ENCODE assay signal across 9 cellular contexts in genomic region chr2:54454922-54455583, GRCh38. TPM values are rescaled to one million over a fixed set of nuclear protein-coding genes. Genes with fewer than 3 reads are reported as not detected.
DNase-seq lines count a peak whose midpoint lies in the region; ATAC-seq, FAIRE-seq and TF ChIP-seq lines count a peak whose summit lies in the region.
"Had no signal": no experiment of that assay in that cellular context is flagged by ENCODE, and none has a peak within 500 bp of the region (broad histone marks: within the 10 kb centered on the region; RNA-seq: fewer than 3 reads in every experiment).

No MANE protein-coding gene starts in this region.

- H3K4me3 ChIP-seq in A549: peak overlapping the region; percentile 90
- H3K4me3 ChIP-seq in HUES64 (ENCODE audit: low read length): peak overlapping the region; percentile 98

- peak overlapping the region; percentile 89 to 96; a peak in 5 of 6 replicates for H3K27ac ChIP-seq in A549
- no peak overlapping the region for H3K27ac ChIP-seq in HUES64 (ENCODE audit: low read depth, low read length)
- H3K27ac ChIP-seq in layer of hippocampus (ENCODE audit: low read depth, low read length): peak overlapping the region; percentile 94

- peak overlapping the region; percentile 84 to 93 (median 89) for H3K4me3 Mint-ChIP-seq in brain

- H3K27ac Mint-ChIP-seq in brain: peak overlapping the region; percentile 85 to 98 (median 95)

- peak overlapping the region; percentile 87 for H3K4me2 ChIP-seq in A549

- CTCF ChIA-PET in A549 (lab: Yijun Ruan, JAX): interaction anchor here (1.0 kb wide), 1 partner anchor 348 kb away, joined by 3 read pairs; no protein-coding TSS in a partner anchor

- H3K36me3 Mint-ChIP-seq in brain: peaks cover 6% of the 10 kb centered on the region

- DNase-seq in A549 (ENCODE audit: low read depth in 1 of 2, low spot score in 1 of 2) (no peak), superior temporal gyrus (ENCODE audit: extremely low spot score) (peak; percentile 74), mucosa of gallbladder (ENCODE audit: low spot score) (no peak)
- no peak for DNase-seq in activated effector memory CD4-positive, alpha-beta T cell treated with Interleukin-2 at 50 U/mL for 16 hours

- POLR2A ChIA-PET in A549 (lab: Yijun Ruan, JAX): interaction anchor here (1.0 kb wide), 2 partner anchors 16 to 77 kb away, joined by 3 to 4 read pairs; no protein-coding TSS in a partner anchor

- no peak for FAIRE-seq in A549 (lab: Jason Lieb, UNC)
- FAIRE-seq: GM18507 had no signal

- WGBS in A549 (ENCODE audit: missing lambda C conversion rate): 75% methylated on average over 22 of the region's 22 CpGs
- 4% methylated on average over 22 of the region's 22 CpGs for WGBS in HUES64

- H3K27me3 ChIP-seq in HUES64 (ENCODE audit: insufficient read depth, low read length) (peaks cover 46% of the 10 kb centered on the region), layer of hippocampus (ENCODE audit: control insufficient read depth, insufficient read depth, low read length) (no peaks in the 10 kb centered on the region)

- ATAC-seq in A549 (no peak), HG02884 (IDR thresholded peaks at IDR 0.05; ENCODE audit: unreplicated experiment) (no peak)

- no peak for TF ChIP-seq RAD21 in A549 (conservative IDR thresholded peaks at IDR 0.05 in 1 of 2, IDR thresholded peaks at IDR 0.05 in 1 of 2)

- H3K36me3 ChIP-seq in HUES64 (ENCODE audit: insufficient read depth, low read length): no peaks in the 10 kb centered on the region

- H3K4me1 ChIP-seq in A549: peaks cover 38% of the 10 kb centered on the region
- H3K4me1 ChIP-seq in HUES64 (ENCODE audit: insufficient read depth, low read length): peaks cover 20% of the 10 kb centered on the region

- peaks cover 12% of the 10 kb centered on the region for H3K27me3 Mint-ChIP-seq in brain

- peak overlapping the region; percentile 75 for H3K9ac ChIP-seq in HUES64 (ENCODE audit: low read depth, low read length)

- no peak for TF ChIP-seq POLR2A in A549 (IDR thresholded peaks at IDR 0.05; ENCODE audit: low read length)

- H3K9me3 Mint-ChIP-seq in brain: no peaks in the 10 kb centered on the region

- H3K9me3 ChIP-seq in A549: no peaks in the 10 kb centered on the region
- no peaks in the 10 kb centered on the region for H3K9me3 ChIP-seq in HUES64 (ENCODE audit: insufficient read depth, low read depth, low read length)

- peaks cover 42% of the 10 kb centered on the region for H3K4me1 Mint-ChIP-seq in brain

- TF ChIP-seq CTCF in A549 (IDR thresholded peaks at IDR 0.05) (no peak), brain (conservative IDR thresholded peaks at IDR 0.05) (no peak)

- no peak for TF ChIP-seq EP300 in A549 (IDR thresholded peaks at IDR 0.05)

TF ChIP-seq in A549, 52 proteins besides CTCF, POLR2A, EP300 and RAD21:
- TF ChIP-seq EHMT2 (IDR thresholded peaks at IDR 0.05; ENCODE audit: low read depth) (no peak), PHF8 (IDR thresholded peaks at IDR 0.05; ENCODE audit: borderline replicate concordance, low read depth) (no peak), JUNB (IDR thresholded peaks at IDR 0.05) (no peak), ESRRA (IDR thresholded peaks at IDR 0.05; ENCODE audit: borderline replicate concordance, low read length) (no peak), CHD2 (IDR thresholded peaks at IDR 0.05; ENCODE audit: low read length, partially characterized antibody) (no peak), HOXB5 (CRISPR knock-in tag; IDR thresholded peaks at IDR 0.05) (no peak), MAZ (IDR thresholded peaks at IDR 0.05; ENCODE audit: borderline replicate concordance, low read depth, low read length) (no peak), HOXA7 (CRISPR knock-in tag; IDR thresholded peaks at IDR 0.05) (no peak), NR3C1 (IDR thresholded peaks at IDR 0.05) (no peak), ZC3H11A (IDR thresholded peaks at IDR 0.05) (no peak), BCL3 (IDR thresholded peaks at IDR 0.05) (no peak), GATA3 (IDR thresholded peaks at IDR 0.05; ENCODE audit: borderline replicate concordance) (no peak), RNF2 (IDR thresholded peaks at IDR 0.05; ENCODE audit: borderline replicate concordance, low read depth) (no peak), USF2 (IDR thresholded peaks at IDR 0.05) (no peak), TP53 (CRISPR knock-in tag; IDR thresholded peaks at IDR 0.05) (no peak), SREBF2 (IDR thresholded peaks at IDR 0.05) (no peak), SMC3 (IDR thresholded peaks at IDR 0.05) (no peak), CBX8 (IDR thresholded peaks at IDR 0.05) (no peak), MAFK (IDR thresholded peaks at IDR 0.05; ENCODE audit: partially characterized antibody) (no peak)
- TF ChIP-seq, protein P1, sequence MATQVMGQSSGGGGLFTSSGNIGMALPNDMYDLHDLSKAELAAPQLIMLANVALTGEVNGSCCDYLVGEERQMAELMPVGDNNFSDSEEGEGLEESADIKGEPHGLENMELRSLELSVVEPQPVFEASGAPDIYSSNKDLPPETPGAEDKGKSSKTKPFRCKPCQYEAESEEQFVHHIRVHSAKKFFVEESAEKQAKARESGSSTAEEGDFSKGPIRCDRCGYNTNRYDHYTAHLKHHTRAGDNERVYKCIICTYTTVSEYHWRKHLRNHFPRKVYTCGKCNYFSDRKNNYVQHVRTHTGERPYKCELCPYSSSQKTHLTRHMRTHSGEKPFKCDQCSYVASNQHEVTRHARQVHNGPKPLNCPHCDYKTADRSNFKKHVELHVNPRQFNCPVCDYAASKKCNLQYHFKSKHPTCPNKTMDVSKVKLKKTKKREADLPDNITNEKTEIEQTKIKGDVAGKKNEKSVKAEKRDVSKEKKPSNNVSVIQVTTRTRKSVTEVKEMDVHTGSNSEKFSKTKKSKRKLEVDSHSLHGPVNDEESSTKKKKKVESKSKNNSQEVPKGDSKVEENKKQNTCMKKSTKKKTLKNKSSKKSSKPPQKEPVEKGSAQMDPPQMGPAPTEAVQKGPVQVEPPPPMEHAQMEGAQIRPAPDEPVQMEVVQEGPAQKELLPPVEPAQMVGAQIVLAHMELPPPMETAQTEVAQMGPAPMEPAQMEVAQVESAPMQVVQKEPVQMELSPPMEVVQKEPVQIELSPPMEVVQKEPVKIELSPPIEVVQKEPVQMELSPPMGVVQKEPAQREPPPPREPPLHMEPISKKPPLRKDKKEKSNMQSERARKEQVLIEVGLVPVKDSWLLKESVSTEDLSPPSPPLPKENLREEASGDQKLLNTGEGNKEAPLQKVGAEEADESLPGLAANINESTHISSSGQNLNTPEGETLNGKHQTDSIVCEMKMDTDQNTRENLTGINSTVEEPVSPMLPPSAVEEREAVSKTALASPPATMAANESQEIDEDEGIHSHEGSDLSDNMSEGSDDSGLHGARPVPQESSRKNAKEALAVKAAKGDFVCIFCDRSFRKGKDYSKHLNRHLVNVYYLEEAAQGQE (IDR thresholded peaks at IDR 0.05): no peak

RNA-seq across cellular contexts. Expression of gene SPTBN1, which starts 1.1 kb away (rescaled TPM):
- 126 and 201 TPM in 2 replicates for polyA plus RNA-seq in A549 (2011; rRNA removed)
- polyA plus RNA-seq in A549 (2012; cell fraction: cytosol; rRNA removed): 23.9 and 24.0 TPM in 2 replicates
- polyA plus RNA-seq in A549 (2012; cell fraction: nucleus; rRNA removed): 235 and 325 TPM in 2 replicates
- polyA plus RNA-seq in A549 (2017; fragmentation: RNase III; extraction: RNeasy Plus Mini Kit Qiagen cat#74134 plus additional on column Dnase treatment): 105 to 117 TPM (median 115 TPM) in 3 replicates
- polyA minus RNA-seq in A549 (2011; rRNA and poly(A)+ RNA removed): 264 and 290 TPM in 2 replicates
- polyA plus RNA-seq in HUES64 (2013, experiment 1 of 2): 65.5 TPM
- 62.8 TPM for polyA plus RNA-seq in HUES64 (2013, experiment 2 of 2)
- polyA plus RNA-seq in brain (ENCODE audit: insufficient read depth, low read depth, low replicate concordance): 128 TPM
- 433 TPM for total RNA-seq in mucosa of gallbladder
